1 cellular context compared by ENCODE assay signal in the genomic region with DNA sequence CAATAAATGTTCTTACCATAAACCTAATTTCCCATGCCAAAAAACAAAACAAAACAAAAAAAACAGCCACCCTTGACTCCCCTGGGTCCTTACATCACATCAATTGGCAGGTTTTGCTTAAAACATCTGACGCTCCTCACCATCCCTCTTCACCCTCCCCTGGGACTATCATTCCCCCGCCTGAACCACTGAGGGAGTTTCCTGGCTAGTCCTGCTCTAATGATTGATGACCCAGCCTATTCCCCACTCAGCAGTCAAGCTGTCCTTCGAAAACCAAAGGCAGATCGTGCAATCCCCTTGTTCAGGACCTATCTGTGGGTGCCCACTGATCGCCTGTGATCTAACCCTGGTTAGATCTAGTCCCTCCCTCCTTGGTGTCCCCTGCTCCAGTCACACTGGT.
TF ChIP-seq lines count a peak whose summit lies in the region.

No MANE protein-coding gene starts in this region.

TF ChIP-seq in GM12878, 131 proteins besides CTCF, POLR2A, EP300 and RAD21 (continued from another document):
- TF ChIP-seq, protein P1, sequence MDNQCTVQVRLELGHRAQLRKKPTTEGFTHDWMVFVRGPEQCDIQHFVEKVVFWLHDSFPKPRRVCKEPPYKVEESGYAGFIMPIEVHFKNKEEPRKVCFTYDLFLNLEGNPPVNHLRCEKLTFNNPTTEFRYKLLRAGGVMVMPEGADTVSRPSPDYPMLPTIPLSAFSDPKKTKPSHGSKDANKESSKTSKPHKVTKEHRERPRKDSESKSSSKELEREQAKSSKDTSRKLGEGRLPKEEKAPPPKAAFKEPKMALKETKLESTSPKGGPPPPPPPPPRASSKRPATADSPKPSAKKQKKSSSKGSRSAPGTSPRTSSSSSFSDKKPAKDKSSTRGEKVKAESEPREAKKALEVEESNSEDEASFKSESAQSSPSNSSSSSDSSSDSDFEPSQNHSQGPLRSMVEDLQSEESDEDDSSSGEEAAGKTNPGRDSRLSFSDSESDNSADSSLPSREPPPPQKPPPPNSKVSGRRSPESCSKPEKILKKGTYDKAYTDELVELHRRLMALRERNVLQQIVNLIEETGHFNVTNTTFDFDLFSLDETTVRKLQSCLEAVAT (IDR thresholded peaks at IDR 0.05): peak; percentile 66
